Comparison of ENCODE assay signal across 1 cellular context in the genomic region with DNA sequence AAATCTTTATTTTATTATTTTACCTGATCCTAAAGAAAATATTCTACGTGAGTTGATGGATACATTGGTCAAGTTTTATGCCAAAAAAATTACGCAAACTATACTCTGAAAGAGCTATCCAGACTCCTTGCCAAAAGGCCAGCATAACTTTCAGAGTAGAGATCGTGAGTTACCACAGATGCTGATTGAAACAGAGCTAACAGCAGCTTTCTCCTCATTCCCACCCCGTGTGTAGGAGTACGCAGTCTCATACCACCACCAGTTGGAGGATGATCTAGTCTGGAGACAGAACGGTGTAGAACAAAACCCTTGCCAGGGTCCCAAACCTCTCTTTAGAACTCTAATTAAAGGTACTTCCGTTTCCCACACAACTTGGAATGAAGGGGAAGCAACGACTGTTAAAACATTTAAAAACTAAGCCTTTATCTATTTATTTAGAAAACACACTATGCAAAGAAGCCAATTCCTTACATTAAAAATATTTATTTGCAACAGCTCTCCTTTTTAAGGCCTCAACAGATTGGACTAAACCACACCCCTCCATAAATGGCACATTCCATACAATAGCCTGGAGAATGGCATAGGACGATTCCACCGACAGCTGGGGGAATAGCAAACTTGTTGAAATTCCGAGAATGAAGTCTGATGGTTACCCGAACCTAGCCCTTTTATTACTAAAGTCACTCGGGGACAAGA.
TF ChIP-seq lines count a peak whose summit lies in the region.

No MANE protein-coding gene starts in this region.

TF ChIP-seq in endothelial cell of umbilical vein, 7 proteins besides CTCF, POLR2A, EP300 and RAD21:
- TF ChIP-seq, protein P1, sequence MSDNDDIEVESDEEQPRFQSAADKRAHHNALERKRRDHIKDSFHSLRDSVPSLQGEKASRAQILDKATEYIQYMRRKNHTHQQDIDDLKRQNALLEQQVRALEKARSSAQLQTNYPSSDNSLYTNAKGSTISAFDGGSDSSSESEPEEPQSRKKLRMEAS (IDR thresholded peaks at IDR 0.05; ENCODE audit: insufficient read depth, insufficient read length) = no peak
- TF ChIP-seq FOS (IDR thresholded peaks at IDR 0.05; ENCODE audit: borderline replicate concordance, insufficient read depth, low read length) (no peak), EZH2 (IDR thresholded peaks at IDR 0.05; ENCODE audit: borderline replicate concordance, low read depth, low read length, severe bottlenecking) (no peak), MYC (IDR thresholded peaks at IDR 0.05; ENCODE audit: low read depth, low read length) (no peak), POLR2AphosphoS5 (IDR thresholded peaks at IDR 0.05; ENCODE audit: insufficient read depth, low read depth, low read length) (no peak), JUN (IDR thresholded peaks at IDR 0.05; ENCODE audit: borderline replicate concordance, insufficient read depth, insufficient read length, low read depth) (no peak), GATA2 (IDR thresholded peaks at IDR 0.05; ENCODE audit: insufficient read depth, insufficient read length, low read depth, low read length) (no peak)
